Comparison of ENCODE assay signal across 8 cellular contexts in the genomic region with DNA sequence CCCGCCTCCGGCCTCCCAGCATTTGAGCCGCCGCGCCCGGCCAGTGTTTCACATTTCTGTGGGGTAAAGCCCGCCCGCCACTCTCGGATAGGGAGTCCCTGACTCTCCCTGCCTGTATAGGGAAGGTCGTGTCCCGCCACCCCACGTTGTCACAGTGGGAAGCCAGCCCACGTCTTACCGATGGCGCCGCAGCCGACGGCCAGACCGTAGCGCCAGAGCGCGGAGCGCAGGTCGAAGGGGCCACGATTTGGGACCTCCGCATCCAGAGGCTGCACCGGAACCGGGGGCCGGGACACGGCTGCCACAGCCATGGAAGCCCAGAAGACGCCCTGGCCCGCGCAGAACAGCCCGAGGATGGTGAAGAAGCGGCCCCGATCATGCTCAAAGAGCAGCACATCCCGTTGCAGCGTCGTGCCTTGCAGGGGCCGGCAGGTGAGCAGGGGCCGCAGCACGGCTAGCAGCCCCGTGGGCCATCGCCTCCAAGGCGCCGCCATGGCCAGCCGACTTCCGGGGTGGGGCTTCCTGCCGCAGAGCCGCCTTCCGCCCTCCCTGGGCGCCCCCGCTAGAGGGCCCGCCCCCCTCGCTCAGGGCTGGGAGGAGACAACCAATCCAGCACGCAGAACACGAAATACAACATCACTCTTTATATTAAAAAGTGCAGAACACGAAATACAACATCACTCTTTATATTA. TPM values are rescaled to one million over a fixed set of nuclear protein-coding genes. Genes with fewer than 3 reads are reported as not detected.
DNase-seq lines count a peak whose midpoint lies in the region; ATAC-seq and TF ChIP-seq lines count a peak whose summit lies in the region.

A gene with protein sequence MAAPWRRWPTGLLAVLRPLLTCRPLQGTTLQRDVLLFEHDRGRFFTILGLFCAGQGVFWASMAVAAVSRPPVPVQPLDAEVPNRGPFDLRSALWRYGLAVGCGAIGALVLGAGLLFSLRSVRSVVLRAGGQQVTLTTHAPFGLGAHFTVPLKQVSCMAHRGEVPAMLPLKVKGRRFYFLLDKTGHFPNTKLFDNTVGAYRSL (minus strand): TSS at position 506 of the 692 bp plus-strand sequence. CDS start 12 bp downstream, at position 494.

- intact Hi-C loops in heart left ventricle (cut with DNase I) = loop anchor here in 7 of 10 donors (2.0 to 5.0 kb wide), 4 partner anchors 41 to 51 kb away; a partner anchor contains a TSS
- intact Hi-C loops in posterior vena cava (cut with DNase I) = no loop called here

- H3K36me3 ChIP-seq in HEK293 (ENCODE audit: control insufficient read depth in 2 of 2, insufficient read depth in 1 of 2, low read length in 2 of 2) = peaks cover 7 to 69% of the 10 kb centered on the region in 2 experiments; a peak in 2 of 3 replicates
- peaks cover 0 to 70% (median 65%) of the 10 kb centered on the region in 9 donors for H3K36me3 ChIP-seq in heart left ventricle
- H3K36me3 ChIP-seq in upper lobe of left lung = peaks cover 26 to 64% (median 46%) of the 10 kb centered on the region in 4 donors

- no peaks in the 10 kb centered on the region for H3K9me3 Mint-ChIP-seq in activated naive CD8-positive, alpha-beta T cell treated with anti-CD3 and anti-CD28 coated beads, Interleukin-2, amount 50 U/mL, for 24 hours

- H3K27me3 ChIP-seq in heart left ventricle (no peaks in the 10 kb centered on the region), upper lobe of left lung (no peaks in the 10 kb centered on the region)

- TF ChIP-seq CTCF in HEK293 (tag by site-specific recombination; IDR thresholded peaks at IDR 0.05) (peak; percentile 29; the same call in 1 of the 2 replicates), heart left ventricle (IDR thresholded peaks at IDR 0.05) (peak in 8 of 12 donors; percentile 7 to 40 (median 22)), upper lobe of left lung (IDR thresholded peaks at IDR 0.05) (peak in 4 of 6 experiments; percentile 22 to 46 (median 30))

- 0% methylated on average over 23 to 58 of the region's 58 CpGs for WGBS in heart left ventricle, 4 donors
- 0 to 1% methylated on average over 15 to 19 of the region's 58 CpGs for WGBS in upper lobe of left lung, 2 donors

- H3K9me3 ChIP-seq in HEK293 (ENCODE audit: control insufficient read depth, insufficient read depth, low read depth, low read length) (no peaks in the 10 kb centered on the region), heart left ventricle (no peaks in the 10 kb centered on the region), upper lobe of left lung (no peaks in the 10 kb centered on the region)

- TF ChIP-seq POLR2A in heart left ventricle (IDR thresholded peaks at IDR 0.05) (peak in 1 of 2 donors; percentile 84), upper lobe of left lung (IDR thresholded peaks at IDR 0.05) (peak in 3 of 4 donors; percentile 60 to 91 (median 70))

- peak within 1 kb of the TSS; percentile 91 for H3K27ac ChIP-seq in HEK293 (ENCODE audit: extremely low read depth, low read depth, low read length)
- H3K27ac ChIP-seq in heart left ventricle = peak within 1 kb of the TSS; percentile 60 to 98 (median 92)
- H3K27ac ChIP-seq in upper lobe of left lung = peak within 1 kb of the TSS; percentile 87 to 90 (median 90)

- POLR2A ChIA-PET in HEK293 (lab: Yijun Ruan, JAX) = interaction anchor here (0.7 to 2.7 kb wide), 10 partner anchors 12 to 1421 kb away, joined by 3 to 22 read pairs (median 6); a partner anchor contains a TSS

- peak; percentile 50 for DNase-seq in GF-D8 (lab: John Stamatoyannopoulos, UW)
- DNase-seq in NCI-H1048 (lab: John Stamatoyannopoulos, UW) = peak; percentile 50
- DNase-seq in T follicular helper cell (ENCODE audit: low read depth) = peak; percentile 83
- DNase-seq in activated naive CD8-positive, alpha-beta T cell treated with anti-CD3 and anti-CD28 coated beads, Interleukin-2, amount 50 U/mL, for 24 hours = peak; percentile 94
- DNase-seq in heart left ventricle = peak; percentile 92 to 95 (median 93)
- DNase-seq in posterior vena cava (ENCODE audit: low spot score) = peak; percentile 95
- peak; percentile 89 to 97 for DNase-seq in upper lobe of left lung

- peak; percentile 81 for ATAC-seq in activated naive CD8-positive, alpha-beta T cell treated with anti-CD3 and anti-CD28 coated beads, Interleukin-2, amount 50 U/mL, for 24 hours
- peak; percentile 83 to 89 (median 86) for ATAC-seq in heart left ventricle
- peak; percentile 92 to 94 for ATAC-seq in upper lobe of left lung (ENCODE audit: low FRiP score in 2 of 2)

- H3K4me3 Mint-ChIP-seq in activated naive CD8-positive, alpha-beta T cell treated with anti-CD3 and anti-CD28 coated beads, Interleukin-2, amount 50 U/mL, for 24 hours = peak within 1 kb of the TSS; percentile 92

- no peaks in the 10 kb centered on the region for H3K4me1 ChIP-seq in HEK293 (ENCODE audit: control insufficient read depth, insufficient read depth, low read length)
- peaks cover 0 to 51% (median 40%) of the 10 kb centered on the region in 12 donors for H3K4me1 ChIP-seq in heart left ventricle
- H3K4me1 ChIP-seq in upper lobe of left lung = peaks cover 35 to 58% (median 38%) of the 10 kb centered on the region in 4 donors

- H3K27ac Mint-ChIP-seq in activated naive CD8-positive, alpha-beta T cell treated with anti-CD3 and anti-CD28 coated beads, Interleukin-2, amount 50 U/mL, for 24 hours = peak within 1 kb of the TSS; percentile 89

- no peak for TF ChIP-seq EP300 in upper lobe of left lung (IDR thresholded peaks at IDR 0.05)

- CTCF ChIA-PET in HEK293 (lab: Yijun Ruan, JAX) = interaction anchor here (0.7 to 1.1 kb wide), 2 partner anchors 9 to 1169 kb away, joined by 3 to 4 read pairs; no protein-coding TSS in a partner anchor

- H3K4me3 ChIP-seq in HEK293 (ENCODE audit: low read depth, low read length) (peak within 1 kb of the TSS; percentile 91), heart left ventricle (peak within 1 kb of the TSS; percentile 50 to 99 (median 93)), upper lobe of left lung (peak within 1 kb of the TSS; percentile 66 to 96 (median 79))

- H3K27me3 Mint-ChIP-seq in activated naive CD8-positive, alpha-beta T cell treated with anti-CD3 and anti-CD28 coated beads, Interleukin-2, amount 50 U/mL, for 24 hours = no peaks in the 10 kb centered on the region

- H3K36me3 Mint-ChIP-seq in activated naive CD8-positive, alpha-beta T cell treated with anti-CD3 and anti-CD28 coated beads, Interleukin-2, amount 50 U/mL, for 24 hours (ENCODE audit: low read depth) = peaks cover 53% of the 10 kb centered on the region

- H3K4me1 Mint-ChIP-seq in activated naive CD8-positive, alpha-beta T cell treated with anti-CD3 and anti-CD28 coated beads, Interleukin-2, amount 50 U/mL, for 24 hours = peaks cover 44% of the 10 kb centered on the region

TF ChIP-seq in HEK293, 187 proteins besides CTCF, POLR2A, EP300 and RAD21 (continues in another document):
- TF ChIP-seq, protein P1, sequence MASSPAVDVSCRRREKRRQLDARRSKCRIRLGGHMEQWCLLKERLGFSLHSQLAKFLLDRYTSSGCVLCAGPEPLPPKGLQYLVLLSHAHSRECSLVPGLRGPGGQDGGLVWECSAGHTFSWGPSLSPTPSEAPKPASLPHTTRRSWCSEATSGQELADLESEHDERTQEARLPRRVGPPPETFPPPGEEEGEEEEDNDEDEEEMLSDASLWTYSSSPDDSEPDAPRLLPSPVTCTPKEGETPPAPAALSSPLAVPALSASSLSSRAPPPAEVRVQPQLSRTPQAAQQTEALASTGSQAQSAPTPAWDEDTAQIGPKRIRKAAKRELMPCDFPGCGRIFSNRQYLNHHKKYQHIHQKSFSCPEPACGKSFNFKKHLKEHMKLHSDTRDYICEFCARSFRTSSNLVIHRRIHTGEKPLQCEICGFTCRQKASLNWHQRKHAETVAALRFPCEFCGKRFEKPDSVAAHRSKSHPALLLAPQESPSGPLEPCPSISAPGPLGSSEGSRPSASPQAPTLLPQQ (tag by site-specific recombination; IDR thresholded peaks at IDR 0.05) = 0 out of 2 replicates have a peak, but pooled peaks have one; percentile 13
- TF ChIP-seq ZNF311 (tag by site-specific recombination; IDR thresholded peaks at IDR 0.05; ENCODE audit: borderline replicate concordance) (no peak), SP7 (tag by site-specific recombination; IDR thresholded peaks at IDR 0.05) (peak; percentile 48; the same call in 1 of the 2 replicates), ZNF785 (tag by site-specific recombination; IDR thresholded peaks at IDR 0.05) (no peak), PRDM1 (tag by site-specific recombination; IDR thresholded peaks at IDR 0.05) (no peak), HOXD13 (CRISPR knock-in tag; IDR thresholded peaks at IDR 0.05; ENCODE audit: borderline replicate concordance) (no peak; the same call in 1 of the 2 replicates), ZNF571 (tag by site-specific recombination; IDR thresholded peaks at IDR 0.05) (no peak), ZNF302 (tag by site-specific recombination; IDR thresholded peaks at IDR 0.05; ENCODE audit: low read depth) (no peak), BCL11B (tag by site-specific recombination; IDR thresholded peaks at IDR 0.05; ENCODE audit: low read depth) (no peak), ZNF548 (tag by site-specific recombination; IDR thresholded peaks at IDR 0.05) (no peak)
- TF ChIP-seq, protein P2, sequence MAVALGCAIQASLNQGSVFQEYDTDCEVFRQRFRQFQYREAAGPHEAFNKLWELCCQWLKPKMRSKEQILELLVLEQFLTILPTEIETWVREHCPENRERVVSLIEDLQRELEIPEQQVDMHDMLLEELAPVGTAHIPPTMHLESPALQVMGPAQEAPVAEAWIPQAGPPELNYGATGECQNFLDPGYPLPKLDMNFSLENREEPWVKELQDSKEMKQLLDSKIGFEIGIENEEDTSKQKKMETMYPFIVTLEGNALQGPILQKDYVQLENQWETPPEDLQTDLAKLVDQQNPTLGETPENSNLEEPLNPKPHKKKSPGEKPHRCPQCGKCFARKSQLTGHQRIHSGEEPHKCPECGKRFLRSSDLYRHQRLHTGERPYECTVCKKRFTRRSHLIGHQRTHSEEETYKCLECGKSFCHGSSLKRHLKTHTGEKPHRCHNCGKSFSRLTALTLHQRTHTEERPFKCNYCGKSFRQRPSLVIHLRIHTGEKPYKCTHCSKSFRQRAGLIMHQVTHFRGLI (tag by site-specific recombination; IDR thresholded peaks at IDR 0.05) = peak; percentile 68; the same call in 1 of the 2 replicates
- TF ChIP-seq, protein P3, sequence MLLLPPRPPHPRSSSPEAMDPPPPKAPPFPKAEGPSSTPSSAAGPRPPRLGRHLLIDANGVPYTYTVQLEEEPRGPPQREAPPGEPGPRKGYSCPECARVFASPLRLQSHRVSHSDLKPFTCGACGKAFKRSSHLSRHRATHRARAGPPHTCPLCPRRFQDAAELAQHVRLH (tag by site-specific recombination; IDR thresholded peaks at IDR 0.05) = no peak

RNA-seq across cellular contexts. Expression of the gene that starts here (rescaled TPM):
- total RNA-seq in heart left ventricle (10 to 100 TPM; 19.0 to 52.3 (median 25.9) TPM), posterior vena cava (1 to 10 TPM; 8.9 to 10.0 TPM), upper lobe of left lung (10 to 100 TPM; 11.3 to 28.7 (median 15.4) TPM)
- polyA plus RNA-seq in heart left ventricle = 10 to 100 TPM; 26.3 to 55.6 TPM

Comparison
In these comparisons a context has a peak if more than half of its experiments do, and no peak if none do; other contexts are left out.
1. Peak in every context shown above with its lines: DNase-seq, ATAC-seq, H3K4me3 ChIP-seq and H3K27ac ChIP-seq.
2. intact Hi-C loops: an anchor here in heart left ventricle (2.0 to 5.0 kb wide); none called in posterior vena cava.